ENCODE assay signal across 1 cellular context in genomic region chr6:56156643-56157042, GRCh38.
TF ChIP-seq lines count a peak whose summit lies in the region.

No MANE protein-coding gene starts in this region.

TF ChIP-seq in HepG2, 621 proteins besides CTCF, POLR2A, EP300 and RAD21 (continued from another document and continues in another):
- TF ChIP-seq THAP9 (CRISPR knock-in tag; IDR thresholded peaks at IDR 0.05; ENCODE audit: borderline replicate concordance) (no peak), MAF1 (CRISPR knock-in tag; IDR thresholded peaks at IDR 0.05; ENCODE audit: borderline replicate concordance) (no peak), ZMYM2 (CRISPR knock-in tag; IDR thresholded peaks at IDR 0.05) (no peak), SALL1 (CRISPR knock-in tag; IDR thresholded peaks at IDR 0.05) (peak; percentile 83), TCF7L2 (IDR thresholded peaks at IDR 0.05; ENCODE audit: low read depth, low read length) (no peak), MNT (IDR thresholded peaks at IDR 0.05) (no peak), TFAP4 (IDR thresholded peaks at IDR 0.05; ENCODE audit: borderline replicate concordance, low read depth) (no peak), ZNF407 (CRISPR knock-in tag; IDR thresholded peaks at IDR 0.05; ENCODE audit: not compliant biosample characterization) (no peak), ZKSCAN8 (CRISPR knock-in tag; IDR thresholded peaks at IDR 0.05; ENCODE audit: borderline replicate concordance) (0 out of 2 replicates have a peak, but pooled peaks have one; percentile 76), ZNF639 (CRISPR knock-in tag; conservative IDR thresholded peaks at IDR 0.05) (no peak), ZNF432 (CRISPR knock-in tag; IDR thresholded peaks at IDR 0.05; ENCODE audit: borderline replicate concordance) (no peak), ZNF576 (CRISPR knock-in tag; IDR thresholded peaks at IDR 0.05) (no peak), NFATC3 (CRISPR knock-in tag; IDR thresholded peaks at IDR 0.05) (no peak), FLYWCH1 (CRISPR knock-in tag; IDR thresholded peaks at IDR 0.05) (no peak), TAF1 (CRISPR knock-in tag; IDR thresholded peaks at IDR 0.05) (no peak), NFRKB (IDR thresholded peaks at IDR 0.05) (no peak), KAT2B (IDR thresholded peaks at IDR 0.05; ENCODE audit: borderline replicate concordance, low read depth, low read length) (no peak), ZNF33B (CRISPR knock-in tag; IDR thresholded peaks at IDR 0.05) (no peak), ZNF552 (CRISPR knock-in tag; IDR thresholded peaks at IDR 0.05; ENCODE audit: borderline replicate concordance) (no peak), RBM22 (optimal IDR thresholded peaks at IDR 0.05; ENCODE audit: low read length) (no peak), SAP130 (CRISPR knock-in tag; IDR thresholded peaks at IDR 0.05; ENCODE audit: low read depth) (peak; percentile 69), SMAD1 (CRISPR knock-in tag; IDR thresholded peaks at IDR 0.05; ENCODE audit: borderline replicate concordance, low read depth) (no peak), ETS1 (CRISPR knock-in tag; IDR thresholded peaks at IDR 0.05) (no peak), TARDBP (CRISPR knock-in tag; IDR thresholded peaks at IDR 0.05) (peak; percentile 35; the same call in 1 of the 2 replicates), JUN (CRISPR knock-in tag; IDR thresholded peaks at IDR 0.05) (peak; percentile 65), RELA (CRISPR knock-in tag; IDR thresholded peaks at IDR 0.05) (no peak), ZNF484 (CRISPR knock-in tag; IDR thresholded peaks at IDR 0.05; ENCODE audit: borderline replicate concordance, low read depth) (no peak), PHF20 (CRISPR knock-in tag; IDR thresholded peaks at IDR 0.05) (no peak), SP1 (IDR thresholded peaks at IDR 0.05) (no peak), SP1 (CRISPR knock-in tag; IDR thresholded peaks at IDR 0.05) (no peak), ZNF547 (CRISPR knock-in tag; IDR thresholded peaks at IDR 0.05) (no peak), ATF1 (CRISPR knock-in tag; IDR thresholded peaks at IDR 0.05) (peak; percentile 27; the same call in 1 of the 2 replicates), ATF3 (CRISPR knock-in tag; IDR thresholded peaks at IDR 0.05) (peak; percentile 55; the same call in 1 of the 2 replicates), U2AF2 (IDR thresholded peaks at IDR 0.05; ENCODE audit: low read depth, low read length) (no peak), MXD1 (CRISPR knock-in tag; IDR thresholded peaks at IDR 0.05) (no peak), NFE2L2 (IDR thresholded peaks at IDR 0.05; ENCODE audit: low read length) (peak; percentile 46; the same call in 1 of the 2 replicates), JDP2 (CRISPR knock-in tag; IDR thresholded peaks at IDR 0.05; ENCODE audit: borderline replicate concordance) (no peak), ZFP62 (CRISPR knock-in tag; IDR thresholded peaks at IDR 0.05) (no peak), PHF8 (CRISPR knock-in tag; IDR thresholded peaks at IDR 0.05) (no peak), ZBTB33 (CRISPR knock-in tag; IDR thresholded peaks at IDR 0.05) (no peak), HHEX (CRISPR knock-in tag; IDR thresholded peaks at IDR 0.05) (no peak), SMYD3 (CRISPR knock-in tag; IDR thresholded peaks at IDR 0.05) (peak; percentile 32; the same call in 1 of the 2 replicates), CBX1 (IDR thresholded peaks at IDR 0.05; ENCODE audit: low read depth) (no peak), FOSL1 (CRISPR knock-in tag; IDR thresholded peaks at IDR 0.05; ENCODE audit: borderline replicate concordance) (peak; percentile 89)
